In the genomic region with DNA sequence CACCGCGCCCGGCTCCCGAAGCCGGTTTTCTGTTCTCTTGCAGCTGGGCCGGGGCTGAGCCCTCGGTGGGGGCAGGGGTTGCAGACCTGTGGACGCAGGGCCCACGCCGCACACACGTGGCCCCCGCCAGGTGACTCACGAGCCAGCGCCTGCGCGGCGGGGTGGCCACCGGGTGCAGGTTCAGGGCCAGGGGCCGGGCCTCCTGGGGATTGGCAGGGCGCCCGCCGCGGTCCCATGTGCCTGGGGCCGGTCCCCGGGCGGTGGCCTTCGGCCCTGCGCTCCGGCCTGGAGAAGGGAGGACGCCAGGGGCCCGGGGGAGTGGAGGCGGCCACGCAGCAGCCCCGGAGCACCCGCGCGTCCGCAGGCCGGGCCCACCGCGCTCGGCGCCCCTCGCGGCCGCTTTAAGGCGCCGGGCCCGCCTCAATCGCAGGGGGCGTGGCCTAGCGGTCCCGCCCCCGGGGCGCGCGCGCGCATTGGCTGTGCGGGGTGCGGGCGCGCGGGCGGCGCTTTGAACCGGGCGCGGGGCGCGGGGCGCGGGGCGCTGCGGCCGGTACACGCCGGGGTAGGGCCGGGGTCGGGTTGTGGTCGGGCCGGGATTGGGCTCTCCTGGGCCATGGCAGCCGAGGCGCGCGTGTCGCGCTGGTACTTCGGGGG, we compare ENCODE assay signal across 8 cellular contexts. TPM values are rescaled to one million over a fixed set of nuclear protein-coding genes. Genes with fewer than 3 reads are reported as not detected.
DNase-seq lines count a peak whose midpoint lies in the region; ATAC-seq and TF ChIP-seq lines count a peak whose summit lies in the region.

A gene with protein sequence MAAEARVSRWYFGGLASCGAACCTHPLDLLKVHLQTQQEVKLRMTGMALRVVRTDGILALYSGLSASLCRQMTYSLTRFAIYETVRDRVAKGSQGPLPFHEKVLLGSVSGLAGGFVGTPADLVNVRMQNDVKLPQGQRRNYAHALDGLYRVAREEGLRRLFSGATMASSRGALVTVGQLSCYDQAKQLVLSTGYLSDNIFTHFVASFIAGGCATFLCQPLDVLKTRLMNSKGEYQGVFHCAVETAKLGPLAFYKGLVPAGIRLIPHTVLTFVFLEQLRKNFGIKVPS (plus strand): TSS at position 471 of the 654 bp plus-strand sequence. CDS start 143 bp downstream, at position 614.

- no peaks in the 10 kb centered on the region for H3K27me3 ChIP-seq in fibroblast of lung (ENCODE audit: control insufficient read depth, insufficient read depth, low read length)

- peak within 1 kb of the TSS; percentile 48 for H3K9ac ChIP-seq in fibroblast of lung (ENCODE audit: insufficient read depth, low read length)

- ATAC-seq in GM21390 (IDR thresholded peaks at IDR 0.05; ENCODE audit: unreplicated experiment), result peak; percentile 63
- ATAC-seq in naive thymus-derived CD8-positive, alpha-beta T cell, result peak; percentile 83
- peak; percentile 91 for ATAC-seq in stimulated activated effector memory CD8-positive, alpha-beta T cell treated with anti-CD3 and anti-CD28 coated beads, Interleukin-12 subunit alpha, Interleukin-12 subunit beta, amount 100 ng/mL, for 72 hours

- H2AFZ ChIP-seq in fibroblast of lung (ENCODE audit: low read length), result no peak within 1 kb of the TSS

- peaks cover 20% of the 10 kb centered on the region for H3K4me1 ChIP-seq in fibroblast of lung (ENCODE audit: control insufficient read depth, extremely low read depth, insufficient read depth, low read length)

- POLR2A ChIA-PET in naive thymus-derived CD8-positive, alpha-beta T cell (lab: Charles Lee), result interaction anchor here (0.7 to 5.6 kb wide), 7 partner anchors 9 to 543 kb away, joined by 3 to 29 read pairs (median 5); a partner anchor contains a TSS

- H3K4me1 Mint-ChIP-seq in naive thymus-derived CD8-positive, alpha-beta T cell, result peaks cover 7 to 23% (median 19%) of the 10 kb centered on the region in 4 donors
- peaks cover 17% of the 10 kb centered on the region for H3K4me1 Mint-ChIP-seq in stimulated activated effector memory CD8-positive, alpha-beta T cell treated with anti-CD3 and anti-CD28 coated beads, Interleukin-12 subunit alpha, Interleukin-12 subunit beta, amount 100 ng/mL, for 72 hours

- peak; percentile 59 for DNase-seq in COLO829 (ENCODE audit: low spot score)
- DNase-seq in Jurkat, Clone E6-1 (ENCODE audit: low read depth, low spot score), result peak; percentile 58
- DNase-seq in RKO (ENCODE audit: low spot score), result peak; percentile 90
- peak; percentile 71 for DNase-seq in activated T-helper 1 cell treated with Interleukin-2 at 50 U/mL for 16 hours (ENCODE audit: low read depth)
- DNase-seq in fibroblast of lung (ENCODE audit: low read depth in 2 of 2), result peak; percentile 68 to 71
- DNase-seq in naive thymus-derived CD8-positive, alpha-beta T cell, result peak; percentile 53 to 87 (median 78)
- DNase-seq in stimulated activated effector memory CD8-positive, alpha-beta T cell treated with anti-CD3 and anti-CD28 coated beads, Interleukin-12 subunit alpha, Interleukin-12 subunit beta, amount 100 ng/mL, for 72 hours (ENCODE audit: low spot score in 2 of 2), result peak; percentile 80 to 91

- peak within 1 kb of the TSS; percentile 16 for H3K27ac ChIP-seq in fibroblast of lung (ENCODE audit: insufficient read depth, low read length)

- no peaks in the 10 kb centered on the region for H4K20me1 ChIP-seq in fibroblast of lung (ENCODE audit: control insufficient read depth, extremely low read depth, insufficient read depth, low read length)

- H3K27me3 Mint-ChIP-seq in naive thymus-derived CD8-positive, alpha-beta T cell, result no peaks in the 10 kb centered on the region

- peak within 1 kb of the TSS; percentile 73 to 90 (median 86) for H3K4me3 Mint-ChIP-seq in naive thymus-derived CD8-positive, alpha-beta T cell
- H3K4me3 Mint-ChIP-seq in stimulated activated effector memory CD8-positive, alpha-beta T cell treated with anti-CD3 and anti-CD28 coated beads, Interleukin-12 subunit alpha, Interleukin-12 subunit beta, amount 100 ng/mL, for 72 hours, result peak within 1 kb of the TSS; percentile 81

- peaks cover 0 to under 1% (median 0%) of the 10 kb centered on the region in 3 donors for H3K36me3 Mint-ChIP-seq in naive thymus-derived CD8-positive, alpha-beta T cell
- H3K36me3 Mint-ChIP-seq in stimulated activated effector memory CD8-positive, alpha-beta T cell treated with anti-CD3 and anti-CD28 coated beads, Interleukin-12 subunit alpha, Interleukin-12 subunit beta, amount 100 ng/mL, for 72 hours, result peaks cover 33% of the 10 kb centered on the region

- H3K4me3 ChIP-seq in Jurkat, Clone E6-1 (ENCODE audit: low read length), result peak within 1 kb of the TSS; percentile 83
- peak within 1 kb of the TSS; percentile 36 to 66 (median 63) for H3K4me3 ChIP-seq in fibroblast of lung (replicated peaks in 1 of 4; ENCODE audit: control extremely low read depth in 1 of 4, insufficient read depth in 1 of 4, low read depth in 3 of 4, low read length in 4 of 4)

- H3K9me3 Mint-ChIP-seq in naive thymus-derived CD8-positive, alpha-beta T cell, result no peaks in the 10 kb centered on the region
- no peaks in the 10 kb centered on the region for H3K9me3 Mint-ChIP-seq in stimulated activated effector memory CD8-positive, alpha-beta T cell treated with anti-CD3 and anti-CD28 coated beads, Interleukin-12 subunit alpha, Interleukin-12 subunit beta, amount 100 ng/mL, for 72 hours

- peaks cover 8% of the 10 kb centered on the region for H3K36me3 ChIP-seq in fibroblast of lung (ENCODE audit: control insufficient read depth, insufficient read depth, low read length)

- peak within 1 kb of the TSS; percentile 93 for H3K4me2 ChIP-seq in fibroblast of lung (ENCODE audit: extremely low read depth, insufficient read depth, low read length)

- no peaks in the 10 kb centered on the region for H3K9me3 ChIP-seq in fibroblast of lung (ENCODE audit: control insufficient read depth, insufficient read depth, low read depth, low read length)

- peaks cover 7% of the 10 kb centered on the region for H3K79me2 ChIP-seq in fibroblast of lung (ENCODE audit: control insufficient read depth, insufficient read depth, low read length)

- TF ChIP-seq CTCF in fibroblast of lung (conservative IDR thresholded peaks at IDR 0.05 in 1 of 2, IDR thresholded peaks at IDR 0.05 in 1 of 2; ENCODE audit: low read depth in 1 of 2, low read length in 2 of 2), result no peak

- peak within 1 kb of the TSS in 9 of 10 donors; percentile 35 to 91 (median 80) for H3K27ac Mint-ChIP-seq in naive thymus-derived CD8-positive, alpha-beta T cell
- peak within 1 kb of the TSS; percentile 79 for H3K27ac Mint-ChIP-seq in stimulated activated effector memory CD8-positive, alpha-beta T cell treated with anti-CD3 and anti-CD28 coated beads, Interleukin-12 subunit alpha, Interleukin-12 subunit beta, amount 100 ng/mL, for 72 hours

RNA-seq across cellular contexts. Expression of the gene that starts here (rescaled TPM):
- polyA plus RNA-seq in Jurkat, Clone E6-1 (2012; ENCODE audit: insufficient read depth, insufficient read length), result 51.4 TPM
- total RNA-seq in fibroblast of lung, result 2.8 and 5.8 TPM in 2 replicates
- 3.7 and 10.1 TPM in 2 replicates for polyA plus RNA-seq in fibroblast of lung
- 5.4 and 20.5 TPM in 2 replicates for polyA plus RNA-seq in fibroblast of lung (2012)
- 8.7 and 36.3 TPM in 2 replicates for polyA minus RNA-seq in fibroblast of lung (ENCODE audit: low replicate concordance)
- total RNA-seq in naive thymus-derived CD8-positive, alpha-beta T cell, result 1 to 10 TPM; 6.0 to 6.1 TPM
- polyA plus RNA-seq in naive thymus-derived CD8-positive, alpha-beta T cell, result 1 to 10 TPM; 2.3 to 4.4 (median 2.3) TPM

Comparison
In these comparisons a context has a peak if more than half of its experiments do, and no peak if none do; other contexts are left out.
1. Peak in every context shown above with its lines: DNase-seq, ATAC-seq, H3K4me3 ChIP-seq and H3K27ac ChIP-seq.